18 cellular contexts compared by ENCODE assay signal in the genomic region with DNA sequence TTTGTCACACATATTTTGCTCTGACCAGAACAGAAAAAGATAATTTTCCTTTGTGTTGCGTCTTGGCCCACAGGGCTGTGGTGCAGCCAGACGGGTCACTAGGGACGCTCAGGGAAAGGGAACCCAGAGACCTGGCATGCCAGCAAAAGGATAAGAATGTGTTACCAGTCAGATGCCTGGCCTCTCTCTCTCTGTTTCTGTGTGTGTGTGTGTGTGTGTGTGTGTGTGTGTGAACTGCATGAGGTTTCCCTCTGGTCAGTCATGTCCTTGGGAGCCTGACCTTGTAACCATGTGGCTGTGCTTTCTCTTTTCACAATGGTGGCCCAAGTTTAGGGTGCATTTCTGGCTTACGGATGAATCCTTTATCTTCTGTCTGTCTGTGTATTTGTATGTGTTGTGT. TPM values are rescaled to one million over a fixed set of nuclear protein-coding genes. Genes with fewer than 3 reads are reported as not detected.
"Had no signal": no experiment of that assay in that cellular context is flagged by ENCODE, and none has a peak within 500 bp of the region (broad histone marks: within the 10 kb centered on the region; RNA-seq: fewer than 3 reads in every experiment).

No MANE protein-coding gene starts in this region.

- DNase-seq: effector CD4-positive, alpha-beta T cell; foreskin melanocyte; head of caudate nucleus; hypothalamus; kidney glomerular epithelial cell; lower lobe of right lung; stimulated activated CD4-positive, alpha-beta T cell treated with anti-CD3 and anti-CD28 coated beads, Interleukin-2, amount 100 ng/mL, for 48 hours; stimulated activated naive CD4-positive, alpha-beta T cell treated with Interleukin-2 at 50 U/mL for 16 hours; upper lobe of left lung; uterus had no signal

- H3K36me3 ChIP-seq: lower lobe of right lung, upper lobe of left lung, uterus had no signal

- H3K4me1 ChIP-seq: lower lobe of right lung, upper lobe of left lung, uterus had no signal

- H3K4me3 ChIP-seq: coronary artery, lower lobe of right lung, smooth muscle cell, upper lobe of left lung, uterus had no signal

- H3K27ac ChIP-seq: coronary artery, lower lobe of right lung, upper lobe of left lung, uterus had no signal

- H3K4me2 ChIP-seq: smooth muscle cell had no signal

- H3K9me3 ChIP-seq: lower lobe of right lung, upper lobe of left lung, uterus had no signal

- H3K27me3 ChIP-seq: upper lobe of left lung, uterus had no signal

- ATAC-seq: left lobe of liver; lower lobe of right lung; natural killer cell treated with Interleukin-12 subunit alpha and Interleukin-12 subunit beta and Interleukin-15 and Interleukin-18, amount 100 ng/mL, for 72 hours had no signal

RNA-seq across cellular contexts. Expression of a gene that starts 25.4 kb away (rescaled TPM):
- total RNA-seq: chondrocyte; dermis microvascular lymphatic vessel endothelial cell; left lobe of liver; lower lobe of right lung; natural killer cell treated with Interleukin-12 subunit alpha and Interleukin-12 subunit beta and Interleukin-15 and Interleukin-18, amount 100 ng/mL, for 72 hours; omental fat pad; pulmonary artery endothelial cell; upper lobe of left lung; uterus had no signal

RNA-seq across cellular contexts. Expression of a gene that starts 46.1 kb away (rescaled TPM):
- total RNA-seq: dermis microvascular lymphatic vessel endothelial cell; left lobe of liver; natural killer cell treated with Interleukin-12 subunit alpha and Interleukin-12 subunit beta and Interleukin-15 and Interleukin-18, amount 100 ng/mL, for 72 hours; pulmonary artery endothelial cell had no signal
- polyA plus RNA-seq: smooth muscle cell had no signal
